ENCODE assay signal across 16 cellular contexts in genomic region chr3:138257986-138258385, GRCh38.
DNase-seq lines count a peak whose midpoint lies in the region; ATAC-seq, FAIRE-seq and TF ChIP-seq lines count a peak whose summit lies in the region.
"Had no signal": no experiment of that assay in that cellular context is flagged by ENCODE, and none has a peak within 500 bp of the region (broad histone marks: within the 10 kb centered on the region; RNA-seq: fewer than 3 reads in every experiment).

No MANE protein-coding gene starts in this region.

- BruUV-seq in GM12878 (replicated peaks; lab: Mats Ljungman, UMichigan): no TSS peak

- no peak for TF ChIP-seq RAD21 in GM12878 (IDR thresholded peaks at IDR 0.05; ENCODE audit: insufficient read depth, low read depth, low read length)

- peak overlapping the region; percentile 48 for H3K27ac Mint-ChIP-seq in stimulated activated effector memory CD8-positive, alpha-beta T cell treated with anti-CD3 and anti-CD28 coated beads, Interleukin-12 subunit alpha, Interleukin-12 subunit beta, amount 100 ng/mL, for 72 hours

- no peak overlapping the region for H3K4me3 Mint-ChIP-seq in stimulated activated effector memory CD8-positive, alpha-beta T cell treated with anti-CD3 and anti-CD28 coated beads, Interleukin-12 subunit alpha, Interleukin-12 subunit beta, amount 100 ng/mL, for 72 hours

- H3K9ac ChIP-seq in KMS-11 (no peak overlapping the region), GM12878 (ENCODE audit: control insufficient read depth, insufficient read depth, low read length) (no peak overlapping the region)
- H3K9ac ChIP-seq: GM23248 had no signal

- H3K9me3 ChIP-seq in HEK293 (ENCODE audit: control insufficient read depth, insufficient read depth, low read depth, low read length) (no peaks in the 10 kb centered on the region), GM12878 (replicated peaks; ENCODE audit: control insufficient read depth, insufficient read depth, low read length) (no peaks in the 10 kb centered on the region)
- H3K9me3 ChIP-seq: A549 had no signal

- H3K4me1 ChIP-seq in HEK293 (ENCODE audit: control insufficient read depth, insufficient read depth, low read length) (no peaks in the 10 kb centered on the region), KMS-11 (ENCODE audit: low read depth, poor library complexity, severe bottlenecking) (peaks cover 34% of the 10 kb centered on the region), GM12878 (ENCODE audit: control insufficient read depth, insufficient read depth, low read length) (peaks cover 6% of the 10 kb centered on the region; the same call in 1 of the 2 replicates)

- no peaks in the 10 kb centered on the region for H3K9me3 Mint-ChIP-seq in stimulated activated effector memory CD8-positive, alpha-beta T cell treated with anti-CD3 and anti-CD28 coated beads, Interleukin-12 subunit alpha, Interleukin-12 subunit beta, amount 100 ng/mL, for 72 hours

- H4K20me1 ChIP-seq in KMS-11 (ENCODE audit: insufficient read depth) (no peaks in the 10 kb centered on the region), GM12878 (ENCODE audit: control insufficient read depth, insufficient read depth) (no peaks in the 10 kb centered on the region)

- in situ Hi-C loops in GM12878 (cut with MboI): no loop called here

- H3K4me1 Mint-ChIP-seq in stimulated activated effector memory CD8-positive, alpha-beta T cell treated with anti-CD3 and anti-CD28 coated beads, Interleukin-12 subunit alpha, Interleukin-12 subunit beta, amount 100 ng/mL, for 72 hours: peaks cover 6% of the 10 kb centered on the region

- WGBS in GM12878 (ENCODE audit: insufficient coverage, insufficient replicate concordance, low lambda C conversion rate, missing lambda C conversion rate): 63% methylated on average over 1 of the region's 1 CpG

- H3K79me2 ChIP-seq in KMS-11 (ENCODE audit: insufficient read depth, low read depth) (no peaks in the 10 kb centered on the region), GM12878 (ENCODE audit: control insufficient read depth, insufficient read depth, low read length) (no peaks in the 10 kb centered on the region)

- SMC1A ChIA-PET in GM12878 (lab: Charles Lee; ENCODE audit: uncharacterized antibody, unreplicated experiment): interaction anchor here (0.9 to 1.0 kb wide), 2 partner anchors 10 to 13 kb away, joined by 3 read pairs; no protein-coding TSS in a partner anchor

- no peak overlapping the region for H2AFZ ChIP-seq in KMS-11 (ENCODE audit: low read depth)
- H2AFZ ChIP-seq in GM12878 (ENCODE audit: control insufficient read depth, low read depth, low read length): no peak overlapping the region
- H2AFZ ChIP-seq: GM23248 had no signal

- H3K36me3 ChIP-seq in HEK293 (ENCODE audit: control insufficient read depth in 2 of 2, insufficient read depth in 1 of 2, low read length in 2 of 2): no peaks in the 10 kb centered on the region
- no peaks in the 10 kb centered on the region for H3K36me3 ChIP-seq in KMS-11 (ENCODE audit: insufficient read depth)
- no peaks in the 10 kb centered on the region for H3K36me3 ChIP-seq in GM12878 (ENCODE audit: control insufficient read depth in 2 of 2, insufficient read depth in 2 of 2, low read length in 1 of 2)

- no peak for TF ChIP-seq EP300 in GM12878 (IDR thresholded peaks at IDR 0.05; ENCODE audit: borderline replicate concordance in 1 of 2, control insufficient read depth in 1 of 2, low read depth in 2 of 2, low read length in 2 of 2)

- POLR2A ChIA-PET in HEK293 (lab: Yijun Ruan, JAX): no interaction called here
- POLR2A ChIA-PET in GM12878 (lab: Charles Lee): no interaction called here

- H3K27me3 ChIP-seq in KMS-11 (ENCODE audit: insufficient read depth, low read depth) (no peaks in the 10 kb centered on the region), GM12878 (replicated peaks in 1 of 2; ENCODE audit: control insufficient read depth in 2 of 2, insufficient read depth in 2 of 2, low read length in 1 of 2) (no peaks in the 10 kb centered on the region)

- no peak overlapping the region for H3K27ac ChIP-seq in HEK293 (ENCODE audit: extremely low read depth, low read depth, low read length)
- H3K27ac ChIP-seq in KMS-11: no peak overlapping the region
- H3K27ac ChIP-seq in GM12878 (ENCODE audit: control insufficient read depth, insufficient read depth): no peak overlapping the region
- H3K27ac ChIP-seq: A549, GM23248 had no signal

- H3K4me2 ChIP-seq in KMS-11 (peak overlapping the region; percentile 56), GM12878 (ENCODE audit: control insufficient read depth, insufficient read depth) (no peak overlapping the region)
- H3K4me2 ChIP-seq: A549 had no signal

- H3K36me3 Mint-ChIP-seq in stimulated activated effector memory CD8-positive, alpha-beta T cell treated with anti-CD3 and anti-CD28 coated beads, Interleukin-12 subunit alpha, Interleukin-12 subunit beta, amount 100 ng/mL, for 72 hours: peaks cover 6% of the 10 kb centered on the region

- no peak for FAIRE-seq in GM12878 (lab: Jason Lieb, UNC)
- FAIRE-seq: A549, GM12891, H54, HepG2, HTR-8/SVneo had no signal

- no peak for TF ChIP-seq POLR2A in GM12878 (IDR thresholded peaks at IDR 0.05; ENCODE audit: low read depth, low read length)

- RAD21 ChIA-PET in GM12878 (lab: Charles Lee; ENCODE audit: unreplicated experiment): no interaction called here

- DNase-seq in GM12878 (ENCODE audit: low read depth, low spot score) (no peak), DMS 273 (lab: John Stamatoyannopoulos, UW; ENCODE audit: unreplicated experiment) (no peak), NCI-H524 treated with DMSO at 0.1 percent for 48 hours (lab: John Stamatoyannopoulos, UW) (no peak), inferior parietal cortex (ENCODE audit: extremely low spot score) (no peak)
- DNase-seq in stimulated activated effector memory CD8-positive, alpha-beta T cell treated with anti-CD3 and anti-CD28 coated beads, Interleukin-12 subunit alpha, Interleukin-12 subunit beta, amount 100 ng/mL, for 72 hours (ENCODE audit: low spot score in 2 of 2): no peak
- no peak for DNase-seq in effector CD8-positive, alpha-beta T cell (lab: John Stamatoyannopoulos, UW)
- DNase-seq: DMS 273 treated with DMSO at 0.1 percent for 48 hours, GM23248 had no signal

- ATAC-seq in GM12878: 0 out of 3 replicates have a peak, but pooled peaks have one; percentile 36
- no peak for ATAC-seq in stimulated activated effector memory CD8-positive, alpha-beta T cell treated with anti-CD3 and anti-CD28 coated beads, Interleukin-12 subunit alpha, Interleukin-12 subunit beta, amount 100 ng/mL, for 72 hours
- ATAC-seq: A549, HCT116, HepG2 had no signal

- no peak for TF ChIP-seq CTCF in HEK293 (tag by site-specific recombination; IDR thresholded peaks at IDR 0.05)
- no peak for TF ChIP-seq CTCF in KMS-11 (conservative IDR thresholded peaks at IDR 0.05; ENCODE audit: low read depth, low read length)
- no peak for TF ChIP-seq CTCF in GM12878 (IDR thresholded peaks at IDR 0.05 in 2 of 3, conservative IDR thresholded peaks at IDR 0.05 in 1 of 3; ENCODE audit: control insufficient read depth in 2 of 3, extremely low read depth in 1 of 3, insufficient read depth in 1 of 3, low read depth in 3 of 3, low read length in 3 of 3)

- intact Hi-C loops in GM12878 (cut with micrococcal nuclease; ENCODE audit: unreplicated experiment): no loop called here

- H3K4me3 ChIP-seq in HEK293 (ENCODE audit: low read depth, low read length) (no peak overlapping the region), KMS-11 (IDR thresholded peaks at IDR 0.05; ENCODE audit: insufficient read depth, low read depth, low read length) (no peak overlapping the region), GM12878 (no peak overlapping the region)
- H3K4me3 ChIP-seq: A549, GM23248 had no signal

- CTCF ChIA-PET in HEK293 (lab: Yijun Ruan, JAX) (no interaction called here), GM12878 (lab: Yijun Ruan, JAX) (interaction anchor here (1.0 kb wide), 1 partner anchor 8 kb away, joined by 3 read pairs; no protein-coding TSS in a partner anchor)

TF ChIP-seq in HEK293, 187 proteins besides CTCF, POLR2A, EP300 and RAD21 (continues in another document):
- TF ChIP-seq EGR2 (tag by site-specific recombination; IDR thresholded peaks at IDR 0.05; ENCODE audit: low read depth) (peak; percentile 53; the same call in 1 of the 2 replicates), ZNF133 (tag by site-specific recombination; IDR thresholded peaks at IDR 0.05) (no peak)

TF ChIP-seq in GM12878, 131 proteins besides CTCF, POLR2A, EP300 and RAD21:
- TF ChIP-seq EGR1 (IDR thresholded peaks at IDR 0.05; ENCODE audit: borderline replicate concordance in 1 of 2, low read depth in 2 of 2, low read length in 2 of 2): peak in 1 of 2 experiments; percentile 46; a peak in 1 of 3 replicates
- no peak for TF ChIP-seq CEBPB (IDR thresholded peaks at IDR 0.05; ENCODE audit: borderline replicate concordance in 1 of 2, low read depth in 2 of 2, low read length in 2 of 2)
- no peak for TF ChIP-seq RBBP5 (conservative IDR thresholded peaks at IDR 0.05)
- no peak for TF ChIP-seq JUND (IDR thresholded peaks at IDR 0.05; ENCODE audit: low read depth, low read length)
- no peak for TF ChIP-seq SRF (IDR thresholded peaks at IDR 0.05; ENCODE audit: low read depth in 2 of 2, low read length in 2 of 2)
- no peak for TF ChIP-seq SKIL (IDR thresholded peaks at IDR 0.05; ENCODE audit: low read depth, poor library complexity, severe bottlenecking)
- TF ChIP-seq MEF2A (IDR thresholded peaks at IDR 0.05; ENCODE audit: insufficient read depth, low read depth, low read length): no peak
